Comparison of ENCODE assay signal across 1 cellular context in genomic region chr16:67846320-67847063, GRCh38.
TF ChIP-seq lines count a peak whose summit lies in the region.

TSS of gene NUTF2 (plus strand) at chr16:67846933. CDS start at chr16:67865131, 18,198 bp downstream.

TF ChIP-seq in K562, 482 proteins besides CTCF, POLR2A, EP300 and RAD21 (continued from another document and continues in another):
- TF ChIP-seq PATZ1 (CRISPR knock-in tag; IDR thresholded peaks at IDR 0.05; ENCODE audit: borderline replicate concordance), result no peak
- no peak for TF ChIP-seq PBX2 (CRISPR knock-in tag; IDR thresholded peaks at IDR 0.05; ENCODE audit: low read depth)
- TF ChIP-seq PBX2 (tag; conservative IDR thresholded peaks at IDR 0.05; ENCODE audit: low read depth), result no peak
- TF ChIP-seq CEBPG (CRISPR knock-in tag; IDR thresholded peaks at IDR 0.05), result no peak
- no peak for TF ChIP-seq CEBPG (tag; conservative IDR thresholded peaks at IDR 0.05 in 1 of 2, IDR thresholded peaks at IDR 0.05 in 1 of 2)
- no peak for TF ChIP-seq SPI1 (IDR thresholded peaks at IDR 0.05; ENCODE audit: borderline replicate concordance, low read depth, low read length)
- peak in 1 of 2 experiments; percentile 58; a peak in 1 of 4 replicates for TF ChIP-seq FOXA3 (CRISPR knock-in tag; conservative IDR thresholded peaks at IDR 0.05 in 1 of 2, IDR thresholded peaks at IDR 0.05 in 1 of 2)
- no peak for TF ChIP-seq ZNF282 (CRISPR knock-in tag; IDR thresholded peaks at IDR 0.05)
- TF ChIP-seq SOX6 (IDR thresholded peaks at IDR 0.05), result peak; percentile 62
- TF ChIP-seq BHLHE40 (IDR thresholded peaks at IDR 0.05; ENCODE audit: low read length), result no peak
- peak; percentile 89 for TF ChIP-seq ZNF644 (tag; IDR thresholded peaks at IDR 0.05; ENCODE audit: low read depth)
- TF ChIP-seq KHSRP (IDR thresholded peaks at IDR 0.05), result no peak
- TF ChIP-seq RNF219 (CRISPR knock-in tag; IDR thresholded peaks at IDR 0.05), result no peak
- no peak for TF ChIP-seq ZNF507 (tag; conservative IDR thresholded peaks at IDR 0.05)
- TF ChIP-seq ZBTB7A (IDR thresholded peaks at IDR 0.05; ENCODE audit: borderline replicate concordance, control insufficient read depth, low read depth, low read length), result peak; percentile 19
- no peak for TF ChIP-seq MED1 (CRISPR knock-in tag; IDR thresholded peaks at IDR 0.05; ENCODE audit: borderline replicate concordance)
- TF ChIP-seq ZNF764 (CRISPR knock-in tag; IDR thresholded peaks at IDR 0.05; ENCODE audit: low read depth), result no peak
- no peak for TF ChIP-seq HDAC3 (IDR thresholded peaks at IDR 0.05; ENCODE audit: borderline replicate concordance, partially characterized antibody)
- no peak for TF ChIP-seq BRF2 (IDR thresholded peaks at IDR 0.05; ENCODE audit: borderline replicate concordance, insufficient read depth, insufficient read length)
- peak; percentile 37 to 83 (median 68) for TF ChIP-seq YY1 (IDR thresholded peaks at IDR 0.05; ENCODE audit: borderline replicate concordance in 1 of 3, control insufficient read depth in 1 of 3, extremely low read depth in 1 of 3, insufficient read depth in 3 of 3, insufficient read length in 1 of 3, insufficient replicate concordance in 2 of 3, low read depth in 1 of 3, low read length in 2 of 3)
- TF ChIP-seq FOS (IDR thresholded peaks at IDR 0.05; ENCODE audit: extremely low read depth, insufficient read length), result no peak
- no peak for TF ChIP-seq THRB (CRISPR knock-in tag; conservative IDR thresholded peaks at IDR 0.05)
- no peak for TF ChIP-seq ZKSCAN3 (CRISPR knock-in tag; IDR thresholded peaks at IDR 0.05)
- peak; percentile 55; the same call in 1 of the 2 replicates for TF ChIP-seq DMBX1 (CRISPR knock-in tag; IDR thresholded peaks at IDR 0.05; ENCODE audit: borderline replicate concordance)
- TF ChIP-seq RBM17 (IDR thresholded peaks at IDR 0.05; ENCODE audit: borderline replicate concordance, low read depth, low read length), result no peak
- TF ChIP-seq ZFP30 (CRISPR knock-in tag; IDR thresholded peaks at IDR 0.05; ENCODE audit: borderline replicate concordance), result no peak
- TF ChIP-seq MECOM (CRISPR knock-in tag; IDR thresholded peaks at IDR 0.05), result no peak
- TF ChIP-seq ZNF398 (CRISPR knock-in tag; IDR thresholded peaks at IDR 0.05), result no peak
- no peak for TF ChIP-seq ZHX1 (conservative IDR thresholded peaks at IDR 0.05; ENCODE audit: low read length)
- no peak for TF ChIP-seq ZNF778 (CRISPR knock-in tag; IDR thresholded peaks at IDR 0.05)
- TF ChIP-seq KAT7 (CRISPR knock-in tag; IDR thresholded peaks at IDR 0.05; ENCODE audit: borderline replicate concordance), result no peak
- no peak for TF ChIP-seq PCBP1 (IDR thresholded peaks at IDR 0.05; ENCODE audit: low read depth, low read length, poor library complexity, severe bottlenecking)
- no peak for TF ChIP-seq GTF2F1 (IDR thresholded peaks at IDR 0.05; ENCODE audit: low read depth, low read length)
- no peak for TF ChIP-seq CBFA2T2 (conservative IDR thresholded peaks at IDR 0.05)
- TF ChIP-seq CHD4 (IDR thresholded peaks at IDR 0.05; ENCODE audit: insufficient read depth, insufficient replicate concordance, low read depth, low read length, poor library complexity, severe bottlenecking), result peak; percentile 50
- TF ChIP-seq HMGN3 (IDR thresholded peaks at IDR 0.05; ENCODE audit: borderline replicate concordance, extremely low read depth, insufficient read length, low read depth, low read length), result peak; percentile 93
- TF ChIP-seq ARID1B (IDR thresholded peaks at IDR 0.05), result peak; percentile 27; the same call in 1 of the 2 replicates
- TF ChIP-seq MBD2 (IDR thresholded peaks at IDR 0.05; ENCODE audit: borderline replicate concordance, low read depth), result peak; percentile 85
- TF ChIP-seq IRF1 (CRISPR knock-in tag; IDR thresholded peaks at IDR 0.05; ENCODE audit: borderline replicate concordance), result no peak
- peak; percentile 87 for TF ChIP-seq GABPB1 (CRISPR knock-in tag; IDR thresholded peaks at IDR 0.05)
- peak; percentile 52; the same call in 1 of the 2 replicates for TF ChIP-seq HNRNPL (IDR thresholded peaks at IDR 0.05; ENCODE audit: low read depth, low read length)
- peak; percentile 99 for TF ChIP-seq VEZF1 (CRISPR knock-in tag; IDR thresholded peaks at IDR 0.05)
- no peak for TF ChIP-seq SRSF7 (optimal IDR thresholded peaks at IDR 0.05; ENCODE audit: low read depth, low read length)
- TF ChIP-seq ZNF75A (CRISPR knock-in tag; IDR thresholded peaks at IDR 0.05), result no peak
- peak; percentile 74 for TF ChIP-seq NR2C2 (CRISPR knock-in tag; IDR thresholded peaks at IDR 0.05)
- TF ChIP-seq NR2C2 (tag; IDR thresholded peaks at IDR 0.05), result peak; percentile 94
- TF ChIP-seq JUN (IDR thresholded peaks at IDR 0.05; ENCODE audit: borderline replicate concordance, low read depth, low read length), result peak; percentile 43; the same call in 1 of the 2 replicates
- TF ChIP-seq JUN (CRISPR knock-in tag; IDR thresholded peaks at IDR 0.05; ENCODE audit: borderline replicate concordance), result no peak
- no peak for TF ChIP-seq MYBL2 (IDR thresholded peaks at IDR 0.05; ENCODE audit: low read depth)
- no peak for TF ChIP-seq MYBL2 (CRISPR knock-in tag; IDR thresholded peaks at IDR 0.05; ENCODE audit: borderline replicate concordance)
- TF ChIP-seq FOXA1 (IDR thresholded peaks at IDR 0.05; ENCODE audit: borderline replicate concordance), result no peak
- peak in 1 of 2 experiments; percentile 91; a peak in 1 of 3 replicates for TF ChIP-seq CBX3 (IDR thresholded peaks at IDR 0.05; ENCODE audit: borderline replicate concordance in 1 of 2, low read length in 2 of 2)
- TF ChIP-seq OTX1 (CRISPR knock-in tag; IDR thresholded peaks at IDR 0.05), result peak; percentile 48; the same call in 1 of the 2 replicates
- no peak for TF ChIP-seq TFAM (CRISPR knock-in tag; conservative IDR thresholded peaks at IDR 0.05)
